ENCODE assay signal across 26 cellular contexts in the genomic region with DNA sequence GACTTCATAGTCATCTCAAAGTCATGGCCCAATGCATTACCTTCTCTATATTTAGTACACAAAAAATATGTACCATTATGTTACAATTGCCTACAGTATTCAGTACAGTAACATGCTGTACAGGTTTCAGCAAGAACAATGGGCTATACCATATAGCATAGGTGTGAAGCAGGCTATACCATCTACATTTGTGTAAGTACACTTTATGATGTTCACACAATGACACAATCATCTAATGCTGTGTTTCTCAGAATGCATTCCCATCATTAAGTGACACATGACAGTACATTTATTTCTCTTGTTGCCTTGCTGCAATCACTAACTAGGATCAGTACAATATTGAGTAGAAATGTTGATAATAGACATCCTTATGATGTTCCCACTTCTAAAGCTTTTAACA.
"Had no signal": no experiment of that assay in that cellular context is flagged by ENCODE, and none has a peak within 500 bp of the region (broad histone marks: within the 10 kb centered on the region; RNA-seq: fewer than 3 reads in every experiment).

No MANE protein-coding gene starts in this region.

- ATAC-seq: effector memory CD8-positive, alpha-beta T cell; esophagus mucosa; gastroesophageal sphincter; heart left ventricle; left cardiac atrium; left lung; left ventricle myocardium superior; lower lobe of right lung; mucosa of descending colon; naive thymus-derived CD8-positive, alpha-beta T cell had no signal

- FAIRE-seq: endometrium, frontal cortex had no signal

- H3K27ac ChIP-seq: coronary artery, epithelial cell of prostate, esophagus squamous epithelium, gastroesophageal sphincter, heart left ventricle, hepatocyte, left lung, lower lobe of right lung had no signal

- H3K27me3 ChIP-seq: esophagus squamous epithelium, gastroesophageal sphincter, heart left ventricle, hepatocyte, left lung had no signal

- H3K4me3 ChIP-seq: coronary artery, esophagus squamous epithelium, gastroesophageal sphincter, heart left ventricle, hepatocyte, left lung, lower lobe of right lung, mucosa of descending colon had no signal

- DNase-seq: dermis blood vessel endothelial cell; effector CD8-positive, alpha-beta T cell; effector memory CD8-positive, alpha-beta T cell; endodermal cell; erythroblast; esophagus squamous epithelium; foreskin fibroblast; heart left ventricle; hypothalamus; immature natural killer cell; islet precursor cell; left cardiac atrium; left lung; left ventricle myocardium superior; lower lobe of right lung; mesenchymal stem cell; mucosa of descending colon; naive B cell; naive thymus-derived CD8-positive, alpha-beta T cell had no signal

- H3K4me1 ChIP-seq: esophagus squamous epithelium, gastroesophageal sphincter, heart left ventricle, left lung, lower lobe of right lung had no signal
